ENCODE assay signal across 2 cellular contexts in the genomic region with DNA sequence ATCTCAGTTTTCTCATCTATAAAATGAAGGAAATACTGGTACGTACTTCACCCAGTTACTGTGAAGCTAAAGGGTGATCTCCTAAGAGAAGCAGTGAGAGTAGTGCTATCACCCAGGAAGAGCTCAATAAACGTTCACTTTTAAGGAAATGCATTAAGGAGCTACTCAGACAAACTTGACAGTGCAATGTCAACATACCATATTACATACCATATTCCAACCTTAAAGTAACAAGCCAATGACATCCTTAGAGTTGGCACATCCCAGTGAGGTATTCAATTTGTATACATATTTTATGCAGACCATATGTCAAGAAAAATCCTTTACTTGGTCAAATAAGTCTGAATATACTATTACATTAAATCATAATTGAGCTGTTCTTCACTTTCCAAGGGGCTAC.
TF ChIP-seq lines count a peak whose summit lies in the region.

No MANE protein-coding gene starts in this region.

TF ChIP-seq in HepG2, 621 proteins besides CTCF, POLR2A, EP300 and RAD21:
- TF ChIP-seq SIX1 (CRISPR knock-in tag; IDR thresholded peaks at IDR 0.05; ENCODE audit: borderline replicate concordance) (no peak), PAF1 (CRISPR knock-in tag; IDR thresholded peaks at IDR 0.05) (no peak), ZNF232 (CRISPR knock-in tag; IDR thresholded peaks at IDR 0.05; ENCODE audit: borderline replicate concordance) (no peak), CBX1 (IDR thresholded peaks at IDR 0.05; ENCODE audit: low read depth) (no peak), ZNF792 (CRISPR knock-in tag; IDR thresholded peaks at IDR 0.05) (no peak), IRF2 (CRISPR knock-in tag; IDR thresholded peaks at IDR 0.05) (no peak), ARNTL (CRISPR knock-in tag; IDR thresholded peaks at IDR 0.05) (no peak), NCOA2 (CRISPR knock-in tag; IDR thresholded peaks at IDR 0.05) (no peak), TEAD2 (CRISPR knock-in tag; IDR thresholded peaks at IDR 0.05) (no peak), ZNF766 (CRISPR knock-in tag; IDR thresholded peaks at IDR 0.05; ENCODE audit: borderline replicate concordance) (no peak), ZSCAN9 (CRISPR knock-in tag; IDR thresholded peaks at IDR 0.05; ENCODE audit: borderline replicate concordance) (no peak), KMT2B (CRISPR knock-in tag; IDR thresholded peaks at IDR 0.05) (no peak), ERF (CRISPR knock-in tag; IDR thresholded peaks at IDR 0.05) (no peak), SUZ12 (IDR thresholded peaks at IDR 0.05; ENCODE audit: low read depth, low read length) (no peak)
- TF ChIP-seq, protein P1, sequence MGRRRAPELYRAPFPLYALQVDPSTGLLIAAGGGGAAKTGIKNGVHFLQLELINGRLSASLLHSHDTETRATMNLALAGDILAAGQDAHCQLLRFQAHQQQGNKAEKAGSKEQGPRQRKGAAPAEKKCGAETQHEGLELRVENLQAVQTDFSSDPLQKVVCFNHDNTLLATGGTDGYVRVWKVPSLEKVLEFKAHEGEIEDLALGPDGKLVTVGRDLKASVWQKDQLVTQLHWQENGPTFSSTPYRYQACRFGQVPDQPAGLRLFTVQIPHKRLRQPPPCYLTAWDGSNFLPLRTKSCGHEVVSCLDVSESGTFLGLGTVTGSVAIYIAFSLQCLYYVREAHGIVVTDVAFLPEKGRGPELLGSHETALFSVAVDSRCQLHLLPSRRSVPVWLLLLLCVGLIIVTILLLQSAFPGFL (CRISPR knock-in tag; IDR thresholded peaks at IDR 0.05): no peak
- TF ChIP-seq, protein P2, sequence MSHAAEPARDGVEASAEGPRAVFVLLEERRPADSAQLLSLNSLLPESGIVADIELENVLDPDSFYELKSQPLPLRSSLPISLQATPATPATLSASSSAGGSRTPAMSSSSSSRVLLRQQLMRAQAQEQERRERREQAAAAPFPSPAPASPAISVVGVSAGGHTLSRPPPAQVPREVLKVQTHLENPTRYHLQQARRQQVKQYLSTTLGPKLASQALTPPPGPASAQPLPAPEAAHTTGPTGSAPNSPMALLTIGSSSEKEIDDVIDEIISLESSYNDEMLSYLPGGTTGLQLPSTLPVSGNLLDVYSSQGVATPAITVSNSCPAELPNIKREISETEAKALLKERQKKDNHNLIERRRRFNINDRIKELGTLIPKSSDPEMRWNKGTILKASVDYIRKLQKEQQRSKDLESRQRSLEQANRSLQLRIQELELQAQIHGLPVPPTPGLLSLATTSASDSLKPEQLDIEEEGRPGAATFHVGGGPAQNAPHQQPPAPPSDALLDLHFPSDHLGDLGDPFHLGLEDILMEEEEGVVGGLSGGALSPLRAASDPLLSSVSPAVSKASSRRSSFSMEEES (CRISPR knock-in tag; IDR thresholded peaks at IDR 0.05): no peak
- TF ChIP-seq, protein P3, sequence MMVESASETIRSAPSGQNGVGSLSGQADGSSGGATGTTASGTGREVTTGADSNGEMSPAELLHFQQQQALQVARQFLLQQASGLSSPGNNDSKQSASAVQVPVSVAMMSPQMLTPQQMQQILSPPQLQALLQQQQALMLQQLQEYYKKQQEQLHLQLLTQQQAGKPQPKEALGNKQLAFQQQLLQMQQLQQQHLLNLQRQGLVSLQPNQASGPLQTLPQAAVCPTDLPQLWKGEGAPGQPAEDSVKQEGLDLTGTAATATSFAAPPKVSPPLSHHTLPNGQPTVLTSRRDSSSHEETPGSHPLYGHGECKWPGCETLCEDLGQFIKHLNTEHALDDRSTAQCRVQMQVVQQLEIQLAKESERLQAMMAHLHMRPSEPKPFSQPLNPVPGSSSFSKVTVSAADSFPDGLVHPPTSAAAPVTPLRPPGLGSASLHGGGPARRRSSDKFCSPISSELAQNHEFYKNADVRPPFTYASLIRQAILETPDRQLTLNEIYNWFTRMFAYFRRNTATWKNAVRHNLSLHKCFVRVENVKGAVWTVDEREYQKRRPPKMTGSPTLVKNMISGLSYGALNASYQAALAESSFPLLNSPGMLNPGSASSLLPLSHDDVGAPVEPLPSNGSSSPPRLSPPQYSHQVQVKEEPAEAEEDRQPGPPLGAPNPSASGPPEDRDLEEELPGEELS (CRISPR knock-in tag; IDR thresholded peaks at IDR 0.05): no peak
TF ChIP-seq in HepG2: peak in this region for 0.

TF ChIP-seq in IMR-90, 13 proteins besides CTCF, POLR2A, EP300 and RAD21:
- TF ChIP-seq, protein P4, sequence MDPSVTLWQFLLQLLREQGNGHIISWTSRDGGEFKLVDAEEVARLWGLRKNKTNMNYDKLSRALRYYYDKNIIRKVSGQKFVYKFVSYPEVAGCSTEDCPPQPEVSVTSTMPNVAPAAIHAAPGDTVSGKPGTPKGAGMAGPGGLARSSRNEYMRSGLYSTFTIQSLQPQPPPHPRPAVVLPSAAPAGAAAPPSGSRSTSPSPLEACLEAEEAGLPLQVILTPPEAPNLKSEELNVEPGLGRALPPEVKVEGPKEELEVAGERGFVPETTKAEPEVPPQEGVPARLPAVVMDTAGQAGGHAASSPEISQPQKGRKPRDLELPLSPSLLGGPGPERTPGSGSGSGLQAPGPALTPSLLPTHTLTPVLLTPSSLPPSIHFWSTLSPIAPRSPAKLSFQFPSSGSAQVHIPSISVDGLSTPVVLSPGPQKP (IDR thresholded peaks at IDR 0.05; ENCODE audit: borderline replicate concordance, low read depth, low read length): no peak
- TF ChIP-seq MAFK (IDR thresholded peaks at IDR 0.05; ENCODE audit: low read depth, low read length): no peak
- TF ChIP-seq CHD1 (IDR thresholded peaks at IDR 0.05; ENCODE audit: low read depth, low read length): no peak
- TF ChIP-seq SMC3 (IDR thresholded peaks at IDR 0.05; ENCODE audit: low read depth, low read length): no peak
- no peak for TF ChIP-seq MAZ (IDR thresholded peaks at IDR 0.05; ENCODE audit: borderline replicate concordance, low read depth, low read length)
- no peak for TF ChIP-seq RFX5 (IDR thresholded peaks at IDR 0.05; ENCODE audit: low read depth, low read length)
- no peak for TF ChIP-seq RCOR1 (IDR thresholded peaks at IDR 0.05; ENCODE audit: insufficient replicate concordance, low read length)
- TF ChIP-seq, protein P5, sequence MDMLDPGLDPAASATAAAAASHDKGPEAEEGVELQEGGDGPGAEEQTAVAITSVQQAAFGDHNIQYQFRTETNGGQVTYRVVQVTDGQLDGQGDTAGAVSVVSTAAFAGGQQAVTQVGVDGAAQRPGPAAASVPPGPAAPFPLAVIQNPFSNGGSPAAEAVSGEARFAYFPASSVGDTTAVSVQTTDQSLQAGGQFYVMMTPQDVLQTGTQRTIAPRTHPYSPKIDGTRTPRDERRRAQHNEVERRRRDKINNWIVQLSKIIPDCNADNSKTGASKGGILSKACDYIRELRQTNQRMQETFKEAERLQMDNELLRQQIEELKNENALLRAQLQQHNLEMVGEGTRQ (IDR thresholded peaks at IDR 0.05; ENCODE audit: low read depth, low read length): no peak
- no peak for TF ChIP-seq FOS (IDR thresholded peaks at IDR 0.05; ENCODE audit: low read depth, low read length)
- TF ChIP-seq NFE2L2 (IDR thresholded peaks at IDR 0.05; ENCODE audit: low read depth, low read length): no peak
- TF ChIP-seq CEBPB (IDR thresholded peaks at IDR 0.05; ENCODE audit: low read depth, low read length): no peak
